ENCODE assay signal across 8 cellular contexts in genomic region chr16:57244767-57245471, GRCh38. TPM values are rescaled to one million over a fixed set of nuclear protein-coding genes. Genes with fewer than 3 reads are reported as not detected.
A peak's percentile ranks its signal among the peaks of the same experiment; 100 is the strongest.
DNase-seq lines count a peak whose midpoint lies in the region; ATAC-seq lines count a peak whose summit lies in the region.

ARL2BP (plus strand) TSS chr16:57245259; CDS start chr16:57245368, 109 bp downstream.

- H3K9me3 Mint-ChIP-seq in effector memory CD8-positive, alpha-beta T cell: no peaks in the 10 kb centered on the region
- no peaks in the 10 kb centered on the region for H3K9me3 Mint-ChIP-seq in memory B cell

- ATAC-seq in GM19468 (IDR thresholded peaks at IDR 0.05; ENCODE audit: extremely low read depth, unreplicated experiment) (peak; percentile 77), memory B cell (ENCODE audit: low read depth) (peak; percentile 91)
- ATAC-seq in effector memory CD8-positive, alpha-beta T cell (replicated peaks): peak; percentile 94

- peaks cover 30% of the 10 kb centered on the region for H3K36me3 Mint-ChIP-seq in effector memory CD8-positive, alpha-beta T cell (ENCODE audit: insufficient read depth)
- peaks cover 9% of the 10 kb centered on the region for H3K36me3 Mint-ChIP-seq in memory B cell

- H3K27ac Mint-ChIP-seq in effector memory CD8-positive, alpha-beta T cell: peak within 1 kb of the TSS; percentile 90 to 95
- H3K27ac Mint-ChIP-seq in memory B cell: peak within 1 kb of the TSS; percentile 90

- no peaks in the 10 kb centered on the region for H3K27me3 Mint-ChIP-seq in effector memory CD8-positive, alpha-beta T cell
- H3K27me3 Mint-ChIP-seq in memory B cell: no peaks in the 10 kb centered on the region

- peaks cover 13 to 14% of the 10 kb centered on the region in 2 donors for H3K4me1 Mint-ChIP-seq in effector memory CD8-positive, alpha-beta T cell (ENCODE audit: low read depth in 2 of 2)
- H3K4me1 Mint-ChIP-seq in memory B cell: peaks cover 24% of the 10 kb centered on the region

- DNase-seq in COLO668 (lab: John Stamatoyannopoulos, UW; ENCODE audit: unreplicated experiment) (peak; percentile 98), HT-29 (ENCODE audit: low spot score) (peak; percentile 97), NOMO-1 (lab: John Stamatoyannopoulos, UW; ENCODE audit: unreplicated experiment in 2 of 2) (peak; percentile 96 to 98), memory B cell (ENCODE audit: low spot score in 2 of 2) (peak; percentile 91 to 94)
- peak; percentile 92 to 93 for DNase-seq in activated CD8-positive, alpha-beta memory T cell treated with anti-CD3 and anti-CD28 coated beads for 4 hours (ENCODE audit: low read depth in 2 of 2)
- DNase-seq in effector memory CD8-positive, alpha-beta T cell: peak; percentile 94 to 96 (median 96)
- peak; percentile 96 for DNase-seq in stimulated activated CD8-positive, alpha-beta memory T cell treated with anti-CD3 and anti-CD28 coated beads, Interleukin-12 subunit alpha, Interleukin-12 subunit beta, amount 100 ng/mL, for 24 hours (ENCODE audit: extremely low read depth)

- peak within 1 kb of the TSS; percentile 90 to 92 for H3K4me3 Mint-ChIP-seq in effector memory CD8-positive, alpha-beta T cell
- peak within 1 kb of the TSS; percentile 90 for H3K4me3 Mint-ChIP-seq in memory B cell

RNA-seq across cellular contexts. Expression of gene ARL2BP, which starts in this region (rescaled TPM):
- total RNA-seq in HT-29 (2014; rRNA removed; shearing (Covaris generic)): 6.8 and 10.5 TPM in 2 replicates

Comparison
In these comparisons a context has a peak if more than half of its experiments do, and no peak if none do; other contexts are left out.
1. Peak in every context shown above with its lines: DNase-seq and ATAC-seq.